In genomic region chr2:54575379-54575888, GRCh38 we compare ENCODE assay signal across 10 cellular contexts.
DNase-seq lines count a peak whose midpoint lies in the region; ATAC-seq, FAIRE-seq and TF ChIP-seq lines count a peak whose summit lies in the region.
"Had no signal": no experiment of that assay in that cellular context is flagged by ENCODE, and none has a peak within 500 bp of the region (broad histone marks: within the 10 kb centered on the region; RNA-seq: fewer than 3 reads in every experiment).

No MANE protein-coding gene starts in this region.

- ATAC-seq in A549: no peak
- ATAC-seq in HG02759 (IDR thresholded peaks at IDR 0.05; ENCODE audit: unreplicated experiment): no peak
- ATAC-seq: psoas muscle had no signal

- H3K18ac ChIP-seq in mesenchymal stem cell (ENCODE audit: low read depth in 1 of 2, low read length in 2 of 2): no peak overlapping the region

- H3K4me1 Mint-ChIP-seq in IgD-negative memory B cell: peaks cover 69 to 89% (median 77%) of the 10 kb centered on the region in 3 donors
- H3K4me1 Mint-ChIP-seq in activated naive CD8-positive, alpha-beta T cell treated with anti-CD3 and anti-CD28 coated beads for 36 hours: peaks cover 95% of the 10 kb centered on the region

- no peak for TF ChIP-seq RAD21 in A549 (conservative IDR thresholded peaks at IDR 0.05 in 1 of 2, IDR thresholded peaks at IDR 0.05 in 1 of 2)

- WGBS in A549 (ENCODE audit: missing lambda C conversion rate): 69% methylated on average over 9 of the region's 9 CpGs
- 73% methylated on average over 9 of the region's 9 CpGs for WGBS in mesenchymal stem cell
- 46 to 57% methylated on average over 9 of the region's 9 CpGs for WGBS in lower leg skin, 2 donors

- TF ChIP-seq CTCF in A549 (IDR thresholded peaks at IDR 0.05) (no peak), GM10266 (IDR thresholded peaks at IDR 0.05; ENCODE audit: control insufficient read depth, insufficient read depth, low read depth, missing control alignments) (no peak), lower leg skin (IDR thresholded peaks at IDR 0.05) (no peak)

- H2BK12ac ChIP-seq in mesenchymal stem cell (ENCODE audit: low read length in 2 of 2): peak overlapping the region in 1 of 2 experiments; percentile 42

- POLR2A ChIA-PET in A549 (lab: Yijun Ruan, JAX): interaction anchor here (2.4 kb wide), 1 partner anchor 17 kb away, joined by 14 read pairs; no protein-coding TSS in a partner anchor

- H3K36me3 ChIP-seq in mesenchymal stem cell (ENCODE audit: control insufficient read depth in 1 of 2, insufficient read depth in 2 of 2, low read depth in 1 of 2, low read length in 2 of 2): peaks cover 8 to 9% of the 10 kb centered on the region in 2 experiments

- H3K36me3 Mint-ChIP-seq in IgD-negative memory B cell: peaks cover 10% of the 10 kb centered on the region
- H3K36me3 Mint-ChIP-seq in activated naive CD8-positive, alpha-beta T cell treated with anti-CD3 and anti-CD28 coated beads for 36 hours: peaks cover 35% of the 10 kb centered on the region

- peak overlapping the region in 1 of 4 donors; percentile 61 for H3K4me3 Mint-ChIP-seq in IgD-negative memory B cell
- peak overlapping the region; percentile 78 for H3K4me3 Mint-ChIP-seq in activated naive CD8-positive, alpha-beta T cell treated with anti-CD3 and anti-CD28 coated beads for 36 hours

- H3K9me3 ChIP-seq in A549: no peaks in the 10 kb centered on the region
- H3K9me3 ChIP-seq in mesenchymal stem cell (ENCODE audit: control insufficient read depth, low read length): no peaks in the 10 kb centered on the region
- H3K9me3 ChIP-seq: psoas muscle had no signal

- H2BK5ac ChIP-seq in mesenchymal stem cell (ENCODE audit: low read depth, low read length, poor library complexity, severe bottlenecking): no peak overlapping the region

- H3K23ac ChIP-seq in mesenchymal stem cell (ENCODE audit: low read length in 2 of 2): no peak overlapping the region

- TF ChIP-seq POLR2A in A549 (IDR thresholded peaks at IDR 0.05; ENCODE audit: low read length) (no peak), lower leg skin (IDR thresholded peaks at IDR 0.05) (no peak)

- H3K27me3 ChIP-seq in mesenchymal stem cell (ENCODE audit: control insufficient read depth in 1 of 2, insufficient read depth in 1 of 2, low read length in 2 of 2): no peaks in the 10 kb centered on the region

- no peak overlapping the region for H3K9ac ChIP-seq in mesenchymal stem cell (ENCODE audit: low read length)

- H3K79me1 ChIP-seq in mesenchymal stem cell (replicated peaks; ENCODE audit: low read length, poor library complexity, severe bottlenecking): no peaks in the 10 kb centered on the region

- DNase-seq in A549 (ENCODE audit: low read depth in 1 of 2, low spot score in 1 of 2) (peak in 1 of 2 experiments; percentile 47), mesenchymal stem cell (peak; percentile 61), GM10266 (ENCODE audit: extremely low spot score) (no peak), lower leg skin (ENCODE audit: low spot score in 2 of 2) (no peak)
- peak; percentile 46 for DNase-seq in activated naive CD8-positive, alpha-beta T cell treated with anti-CD3 and anti-CD28 coated beads for 36 hours
- no peak for DNase-seq in effector CD8-positive, alpha-beta T cell (lab: John Stamatoyannopoulos, UW)
- DNase-seq: head of caudate nucleus, psoas muscle had no signal

- TF ChIP-seq EP300 in A549 (IDR thresholded peaks at IDR 0.05): no peak

- H3K4me3 ChIP-seq in A549 (no peak overlapping the region), mesenchymal stem cell (ENCODE audit: insufficient read depth in 1 of 2, low read depth in 1 of 2, low read length in 2 of 2) (no peak overlapping the region), lower leg skin (ENCODE audit: low read depth, poor library complexity, severe bottlenecking) (no peak overlapping the region)
- H3K4me3 ChIP-seq: psoas muscle had no signal

- H3K27me3 Mint-ChIP-seq in IgD-negative memory B cell: no peaks in the 10 kb centered on the region
- no peaks in the 10 kb centered on the region for H3K27me3 Mint-ChIP-seq in activated naive CD8-positive, alpha-beta T cell treated with anti-CD3 and anti-CD28 coated beads for 36 hours

- intact Hi-C loops in lower leg skin (cut with DNase I; ENCODE audit: low total_unique reads): no loop called here

- CTCF ChIA-PET in A549 (lab: Yijun Ruan, JAX): interaction anchor here (1.3 to 3.0 kb wide), 5 partner anchors 10 to 51 kb away, joined by 4 to 15 read pairs (median 6); no protein-coding TSS in a partner anchor

- H2AFZ ChIP-seq in mesenchymal stem cell (ENCODE audit: low read depth, low read length): no peak overlapping the region

- H2AK5ac ChIP-seq in mesenchymal stem cell (ENCODE audit: low read length, severe bottlenecking): peak overlapping the region; percentile 9

- H2BK120ac ChIP-seq in mesenchymal stem cell (ENCODE audit: low read depth, low read length): no peak overlapping the region

- no peak overlapping the region for H4K91ac ChIP-seq in mesenchymal stem cell (ENCODE audit: low read length)

- H3K4ac ChIP-seq in mesenchymal stem cell (ENCODE audit: low read depth in 1 of 2, low read length in 2 of 2): no peak overlapping the region

- H2BK15ac ChIP-seq in mesenchymal stem cell (ENCODE audit: low read depth, poor library complexity, severe bottlenecking): no peak overlapping the region

- no peak overlapping the region for H3K14ac ChIP-seq in mesenchymal stem cell (ENCODE audit: low read length in 2 of 2)

- H3K9me3 Mint-ChIP-seq in IgD-negative memory B cell: no peaks in the 10 kb centered on the region
- peaks cover 4% of the 10 kb centered on the region for H3K9me3 Mint-ChIP-seq in activated naive CD8-positive, alpha-beta T cell treated with anti-CD3 and anti-CD28 coated beads for 36 hours

- H3K27ac ChIP-seq in A549 (peak overlapping the region; percentile 93 to 97), mesenchymal stem cell (ENCODE audit: low read length, poor library complexity, severe bottlenecking) (peak overlapping the region; percentile 80)
- H3K27ac ChIP-seq: psoas muscle had no signal

- H3K4me1 ChIP-seq in A549 (peaks cover 94% of the 10 kb centered on the region), mesenchymal stem cell (ENCODE audit: control insufficient read depth, insufficient read depth, low read depth, low read length) (peaks cover 25% of the 10 kb centered on the region)

- no peak overlapping the region for H4K8ac ChIP-seq in mesenchymal stem cell (ENCODE audit: low read length)

- FAIRE-seq in A549 (lab: Jason Lieb, UNC): no peak

- peak overlapping the region in 2 of 3 donors; percentile 95 to 98 for H3K27ac Mint-ChIP-seq in IgD-negative memory B cell
- H3K27ac Mint-ChIP-seq in activated naive CD8-positive, alpha-beta T cell treated with anti-CD3 and anti-CD28 coated beads for 36 hours: peak overlapping the region; percentile 99

- H3K4me2 ChIP-seq in A549 (peak overlapping the region; percentile 86), mesenchymal stem cell (ENCODE audit: low read length, poor library complexity, severe bottlenecking) (no peak overlapping the region)

TF ChIP-seq in A549, 52 proteins besides CTCF, POLR2A, EP300 and RAD21 (continues in another document):
- TF ChIP-seq E2F6 (IDR thresholded peaks at IDR 0.05; ENCODE audit: borderline replicate concordance, low read depth) (no peak), HOXA7 (CRISPR knock-in tag; IDR thresholded peaks at IDR 0.05) (no peak), RNF2 (IDR thresholded peaks at IDR 0.05; ENCODE audit: borderline replicate concordance, low read depth) (no peak), NPAS2 (CRISPR knock-in tag; IDR thresholded peaks at IDR 0.05; ENCODE audit: borderline replicate concordance) (no peak), PBX3 (IDR thresholded peaks at IDR 0.05) (no peak), ZNF302 (CRISPR knock-in tag; IDR thresholded peaks at IDR 0.05) (no peak), MAFK (IDR thresholded peaks at IDR 0.05; ENCODE audit: partially characterized antibody) (no peak), GATA3 (IDR thresholded peaks at IDR 0.05; ENCODE audit: borderline replicate concordance) (0 out of 2 replicates have a peak, but pooled peaks have one; percentile 14), ZC3H11A (IDR thresholded peaks at IDR 0.05) (no peak), FOSL2 (IDR thresholded peaks at IDR 0.05) (0 out of 2 replicates have a peak, but pooled peaks have one; percentile 24), FOSL2 (CRISPR knock-in tag; IDR thresholded peaks at IDR 0.05) (peak; percentile 40; the same call in 1 of the 2 replicates), ATOH8 (CRISPR knock-in tag; IDR thresholded peaks at IDR 0.05; ENCODE audit: low read depth) (0 out of 2 replicates have a peak, but pooled peaks have one; percentile 8), EHF (CRISPR knock-in tag; IDR thresholded peaks at IDR 0.05) (no peak), USF2 (IDR thresholded peaks at IDR 0.05) (no peak), HEYL (CRISPR knock-in tag; IDR thresholded peaks at IDR 0.05) (no peak)

Comparison
In these comparisons a context has a peak if more than half of its experiments do, and no peak if none do; other contexts are left out.
1. DNase-seq: peak in activated naive CD8-positive, alpha-beta T cell treated with anti-CD3 and anti-CD28 coated beads for 36 hours (single experiment) and mesenchymal stem cell (single experiment); none in effector CD8-positive, alpha-beta T cell (single experiment), GM10266 (single experiment) and lower leg skin (0 of 2).